In the genomic region with DNA sequence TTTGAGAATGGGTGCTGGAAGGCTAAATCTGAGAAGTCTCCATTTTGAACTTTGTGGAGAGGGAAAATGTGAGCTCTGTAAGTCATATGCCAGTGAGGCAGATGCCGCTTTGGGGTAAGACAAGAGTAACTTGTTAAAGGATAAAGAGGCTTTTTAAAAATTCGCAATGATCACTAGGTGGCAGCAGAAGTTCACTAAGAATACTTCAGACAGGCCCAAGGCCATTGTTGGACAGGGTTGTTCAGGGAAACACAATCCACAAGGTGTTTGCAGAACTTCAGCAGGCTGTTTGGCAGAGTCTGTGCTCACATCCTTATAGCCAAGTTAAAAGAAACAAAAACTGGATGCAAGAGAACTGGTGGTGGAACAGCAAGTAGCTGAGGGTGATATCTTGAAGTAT, we compare ENCODE assay signal across 8 cellular contexts. TPM values are rescaled to one million over a fixed set of nuclear protein-coding genes. Genes with fewer than 3 reads are reported as not detected.
A peak's percentile ranks its signal among the peaks of the same experiment; 100 is the strongest.
DNase-seq lines count a peak whose midpoint lies in the region; ATAC-seq and TF ChIP-seq lines count a peak whose summit lies in the region.

No MANE protein-coding gene starts in this region.

- H3K9me3 ChIP-seq in SK-N-SH (no peaks in the 10 kb centered on the region), esophagus muscularis mucosa (no peaks in the 10 kb centered on the region)

- no peaks in the 10 kb centered on the region for H3K9me3 Mint-ChIP-seq in naive B cell

- no peak overlapping the region for H3K4me2 ChIP-seq in SK-N-SH

- H3K4me1 Mint-ChIP-seq in naive B cell: no peaks in the 10 kb centered on the region

- intact Hi-C loops in esophagus muscularis mucosa (cut with DNase I): loop anchor here (5.0 kb wide), 1 partner anchor 118 kb away; no protein-coding TSS in a partner anchor

- CTCF ChIA-PET in SK-N-SH (lab: Yijun Ruan, JAX): interaction anchor here (0.5 to 6.6 kb wide), 34 partner anchors 10 to 1320 kb away, joined by 3 to 108 read pairs (median 4); a partner anchor contains a TSS

- no peak overlapping the region for H3K4me3 Mint-ChIP-seq in naive B cell

- peak; percentile 91 for TF ChIP-seq RAD21 in SK-N-SH (IDR thresholded peaks at IDR 0.05; ENCODE audit: low read length)

- TF ChIP-seq POLR2A in GM18505 (IDR thresholded peaks at IDR 0.05; ENCODE audit: borderline replicate concordance, extremely low read depth, insufficient read depth, insufficient read length) (no peak), esophagus muscularis mucosa (IDR thresholded peaks at IDR 0.05; ENCODE audit: low read depth) (no peak)

- peak; percentile 65 for ATAC-seq in GM18505 (IDR thresholded peaks at IDR 0.05; ENCODE audit: unreplicated experiment)
- ATAC-seq in naive B cell (ENCODE audit: low read depth in 2 of 2): peak; percentile 46 to 53
- no peak for ATAC-seq in GM21576 (IDR thresholded peaks at IDR 0.05; ENCODE audit: unreplicated experiment)
- ATAC-seq in HG03108 (IDR thresholded peaks at IDR 0.05; ENCODE audit: unreplicated experiment): no peak

- DNase-seq in CD1c-positive myeloid dendritic cell (ENCODE audit: extremely low spot score) (peak; percentile 59), NCI-H1105 (lab: John Stamatoyannopoulos, UW) (peak; percentile 31), SK-N-SH (peak; percentile 62), esophagus muscularis mucosa (ENCODE audit: extremely low spot score) (no peak), naive B cell (peak; percentile 14)

- no peak overlapping the region for H3K9ac ChIP-seq in SK-N-SH

- peaks cover 4% of the 10 kb centered on the region; the same call in 1 of the 2 replicates for H3K27me3 ChIP-seq in SK-N-SH (ENCODE audit: insufficient read depth)
- no peaks in the 10 kb centered on the region for H3K27me3 ChIP-seq in esophagus muscularis mucosa

- no peak for TF ChIP-seq EP300 in SK-N-SH (IDR thresholded peaks at IDR 0.05; ENCODE audit: borderline replicate concordance in 1 of 2, low read depth in 1 of 2, low read length in 1 of 2)
- TF ChIP-seq EP300 in esophagus muscularis mucosa (IDR thresholded peaks at IDR 0.05): no peak

- no peaks in the 10 kb centered on the region for H3K79me2 ChIP-seq in SK-N-SH (ENCODE audit: insufficient read depth)

- H4K20me1 ChIP-seq in SK-N-SH (ENCODE audit: insufficient read depth): no peaks in the 10 kb centered on the region

- H3K9me2 ChIP-seq in SK-N-SH: no peaks in the 10 kb centered on the region

- H3K36me3 ChIP-seq in SK-N-SH (replicated peaks in 1 of 2; ENCODE audit: control insufficient read depth in 1 of 2, insufficient read depth in 2 of 2, low read length in 1 of 2): no peaks in the 10 kb centered on the region
- peaks cover 0 to 11% (median 0%) of the 10 kb centered on the region in 4 donors for H3K36me3 ChIP-seq in esophagus muscularis mucosa

- TF ChIP-seq CTCF in SK-N-SH (IDR thresholded peaks at IDR 0.05) (peak; percentile 75), esophagus muscularis mucosa (IDR thresholded peaks at IDR 0.05) (peak; percentile 47 to 48 (median 48))

- H2AFZ ChIP-seq in SK-N-SH (ENCODE audit: low read depth): no peak overlapping the region

- H3K4me1 ChIP-seq in SK-N-SH (ENCODE audit: control insufficient read depth in 1 of 2, insufficient read depth in 2 of 2, low read depth in 1 of 2, low read length in 1 of 2): peaks cover 0 to 7% of the 10 kb centered on the region in 2 experiments; a peak in 2 of 4 replicates
- H3K4me1 ChIP-seq in esophagus muscularis mucosa: no peaks in the 10 kb centered on the region

- WGBS in SK-N-SH (ENCODE audit: low lambda C conversion rate): 26% methylated on average over 2 of the region's 2 CpGs
- 34% methylated on average over 2 of the region's 2 CpGs for WGBS in esophagus muscularis mucosa

- H3K36me3 Mint-ChIP-seq in naive B cell: no peaks in the 10 kb centered on the region

- H3K27me3 Mint-ChIP-seq in naive B cell: peaks cover 3 to 13% (median 4%) of the 10 kb centered on the region in 3 donors

- H3K27ac ChIP-seq in SK-N-SH (ENCODE audit: low read depth in 2 of 2, low read length in 1 of 2) (peak overlapping the region in 1 of 2 experiments; percentile 93; a peak in 2 of 4 replicates), esophagus muscularis mucosa (replicated peaks in 1 of 4) (no peak overlapping the region)

- H3K4me3 ChIP-seq in SK-N-SH (ENCODE audit: low read depth in 2 of 2, low read length in 1 of 2) (no peak overlapping the region), esophagus muscularis mucosa (no peak overlapping the region)

- no peaks in the 10 kb centered on the region for H3F3A ChIP-seq in SK-N-SH (replicated peaks; ENCODE audit: insufficient read depth)

- H3K27ac Mint-ChIP-seq in naive B cell: peak overlapping the region in 1 of 6 donors; percentile 28

- POLR2A ChIA-PET in SK-N-SH (lab: Yijun Ruan, JAX): interaction anchor here (0.9 to 2.0 kb wide), 3 partner anchors 17 to 121 kb away, joined by 3 to 7 read pairs (median 3); no protein-coding TSS in a partner anchor

TF ChIP-seq in SK-N-SH, 30 proteins besides CTCF, POLR2A, EP300 and RAD21:
- TF ChIP-seq SMC3 (IDR thresholded peaks at IDR 0.05; ENCODE audit: low read depth, low read length): peak; percentile 87
- no peak for TF ChIP-seq RFX5 (IDR thresholded peaks at IDR 0.05; ENCODE audit: low read length)

RNA-seq across cellular contexts. Expression of a gene that starts 13.7 kb away (rescaled TPM):
- 2.8 and 2.9 TPM in 2 replicates for polyA plus RNA-seq in SK-N-SH (2012; rRNA removed)
- 2.8 and 3.0 TPM in 2 replicates for polyA plus RNA-seq in SK-N-SH (2012; cell fraction: cytosol; rRNA removed)
- polyA plus RNA-seq in SK-N-SH (2012; cell fraction: nucleus; rRNA removed): 4.2 and 10.0 TPM in 2 replicates
- 1 to 10 TPM; 3.2 to 6.6 (median 4.2) TPM for total RNA-seq in esophagus muscularis mucosa
- 10 to 100 TPM in 1 of 6 donors, 1 to 10 TPM in 5; 3.4 to 12.0 (median 7.8) TPM for polyA plus RNA-seq in naive B cell (ENCODE audit: low read depth in 6 of 6)

RNA-seq across cellular contexts. Expression of a gene that starts 33.6 kb away (rescaled TPM):
- polyA plus RNA-seq in SK-N-SH (2012; rRNA removed) (not detected in 2 replicates), naive B cell (ENCODE audit: low read depth in 6 of 6) (not detected)
- not detected in 2 replicates for polyA plus RNA-seq in SK-N-SH (2012; cell fraction: cytosol; rRNA removed)
- not detected in 2 replicates for polyA plus RNA-seq in SK-N-SH (2012; cell fraction: nucleus; rRNA removed)
- not detected for total RNA-seq in esophagus muscularis mucosa

RNA-seq across cellular contexts. Expression of a gene that starts 35.2 kb away (rescaled TPM):
- polyA plus RNA-seq in SK-N-SH (2012; rRNA removed) (5.3 and 6.3 TPM in 2 replicates), naive B cell (ENCODE audit: low read depth in 6 of 6) (not detected)
- 6.8 and 7.3 TPM in 2 replicates for polyA plus RNA-seq in SK-N-SH (2012; cell fraction: cytosol; rRNA removed)
- 1.6 and 3.2 TPM in 2 replicates for polyA plus RNA-seq in SK-N-SH (2012; cell fraction: nucleus; rRNA removed)
- 1 to 10 TPM; 1.8 to 6.0 (median 3.7) TPM for total RNA-seq in esophagus muscularis mucosa

Comparison
In these comparisons a context has a peak if more than half of its experiments do, and no peak if none do; other contexts are left out.
1. ATAC-seq: peak in GM18505 (single experiment) and naive B cell (2 of 2); none in GM21576 (single experiment) and HG03108 (single experiment).